In genomic region chr18:53639696-53640095, GRCh38 we compare ENCODE assay signal across 35 cellular contexts.
"Had no signal": no experiment of that assay in that cellular context is flagged by ENCODE, and none has a peak within 500 bp of the region (broad histone marks: within the 10 kb centered on the region; RNA-seq: fewer than 3 reads in every experiment).

No MANE protein-coding gene starts in this region.

- H3K4me1 ChIP-seq: adrenal gland, body of pancreas, foreskin keratinocyte, gastrocnemius medialis had no signal

- H3K4me3 ChIP-seq: adrenal gland, body of pancreas, coronary artery, dorsolateral prefrontal cortex, esophagus muscularis mucosa, gastrocnemius medialis had no signal

- H3K27me3 ChIP-seq: adrenal gland, body of pancreas, dorsolateral prefrontal cortex, esophagus muscularis mucosa, foreskin keratinocyte, gastrocnemius medialis had no signal

- H3K27me3 Mint-ChIP-seq: activated B cell treated with CpG ODN at 0.5 μM for 24 hours; activated CD4-positive, alpha-beta memory T cell treated with anti-CD3 and anti-CD28 coated beads for 36 hours; activated CD8-positive, alpha-beta memory T cell treated with anti-CD3 and anti-CD28 coated beads, Interleukin-2, amount 10 ng/mL, durations not matched to agents 7 days and 5 days; activated naive CD4-positive, alpha-beta T cell treated with anti-CD3 and anti-CD28 coated beads, Interleukin-2, amount 50 U/mL, for 24 hours; activated naive CD8-positive, alpha-beta T cell treated with anti-CD3 and anti-CD28 coated beads for 36 hours; activated naive CD8-positive, alpha-beta T cell treated with anti-CD3 and anti-CD28 coated beads, Interleukin-2, amount 50 U/mL, for 24 hours; central memory CD8-positive, alpha-beta T cell; dendritic cell treated with granulocyte-macrophage colony-stimulating factor and Interleukin-4, amounts not matched to agents 40 ng/mL and 50 ng/mL, for 4 days; T-helper 17 cell had no signal

- H3K4me3 Mint-ChIP-seq: activated B cell treated with CpG ODN at 0.5 μM for 24 hours; activated CD4-positive, alpha-beta memory T cell treated with anti-CD3 and anti-CD28 coated beads for 36 hours; activated CD8-positive, alpha-beta memory T cell treated with anti-CD3 and anti-CD28 coated beads, Interleukin-2, amount 10 ng/mL, durations not matched to agents 7 days and 5 days; activated CD8-positive, alpha-beta T cell treated with anti-CD3 and anti-CD28 coated beads, Interleukin-2, amount 10 ng/mL, durations not matched to agents 7 days and 5 days; activated naive CD4-positive, alpha-beta T cell treated with anti-CD3 and anti-CD28 coated beads for 36 hours; activated naive CD4-positive, alpha-beta T cell treated with anti-CD3 and anti-CD28 coated beads, Interleukin-2, amount 50 U/mL, for 24 hours; activated naive CD8-positive, alpha-beta T cell treated with anti-CD3 and anti-CD28 coated beads for 36 hours; activated naive CD8-positive, alpha-beta T cell treated with anti-CD3 and anti-CD28 coated beads, Interleukin-2, amount 50 U/mL, for 24 hours; activated T-helper 1 cell treated with anti-CD3 and anti-CD28 coated beads, Interleukin-12 subunit alpha, Interleukin-12 subunit beta, Interleukin-2, Interleukin-4 antibody, amounts not matched to agents 30 ng/mL and 10 ng/mL and 1 ng/mL, durations not matched to agents 14 hours and 24 hours and 36 hours; central memory CD8-positive, alpha-beta T cell; dendritic cell treated with granulocyte-macrophage colony-stimulating factor and Interleukin-4, amounts not matched to agents 40 ng/mL and 50 ng/mL, for 4 days; T-helper 17 cell; T-helper 2 cell treated with Interferon-gamma antibody and Interleukin-4, amounts not matched to agents 5 μg/mL and 100 μg/mL, for 36 hours had no signal

- H3K9me3 ChIP-seq: adrenal gland, body of pancreas, esophagus muscularis mucosa, gastrocnemius medialis had no signal

- H3K4me1 Mint-ChIP-seq: activated B cell treated with CpG ODN at 0.5 μM for 24 hours; activated CD8-positive, alpha-beta memory T cell treated with anti-CD3 and anti-CD28 coated beads, Interleukin-2, amount 10 ng/mL, durations not matched to agents 7 days and 5 days; activated naive CD4-positive, alpha-beta T cell treated with anti-CD3 and anti-CD28 coated beads, Interleukin-2, amount 50 U/mL, for 24 hours; activated naive CD8-positive, alpha-beta T cell treated with anti-CD3 and anti-CD28 coated beads for 36 hours; activated naive CD8-positive, alpha-beta T cell treated with anti-CD3 and anti-CD28 coated beads, Interleukin-2, amount 50 U/mL, for 24 hours; central memory CD8-positive, alpha-beta T cell; T-helper 17 cell had no signal

- H3K27ac ChIP-seq: adrenal gland, body of pancreas, coronary artery, dorsolateral prefrontal cortex, esophagus muscularis mucosa, foreskin keratinocyte, gastrocnemius medialis, WERI-Rb-1 had no signal

- DNase-seq: activated B cell treated with CpG ODN at 0.5 μM for 24 hours; activated CD4-positive, alpha-beta memory T cell treated with anti-CD3 and anti-CD28 coated beads for 36 hours; activated CD4-positive, alpha-beta T cell treated with anti-CD3 and anti-CD28 coated beads for 48 hours; activated CD8-positive, alpha-beta memory T cell treated with anti-CD3 and anti-CD28 coated beads, Interleukin-2, amount 10 ng/mL, durations not matched to agents 7 days and 5 days; activated CD8-positive, alpha-beta memory T cell treated with anti-CD3 and anti-CD28 coated beads, Interleukin-2, amount 50 U/mL, for 4 hours; activated CD8-positive, alpha-beta T cell treated with anti-CD3 and anti-CD28 coated beads, Interleukin-2, amount 10 ng/mL, durations not matched to agents 7 days and 5 days; activated effector memory CD4-positive, alpha-beta T cell treated with anti-CD3 and anti-CD28 coated beads, Interleukin-2, amount 50 U/mL, for 16 hours; activated naive CD4-positive, alpha-beta T cell treated with anti-CD3 and anti-CD28 coated beads for 36 hours; activated naive CD8-positive, alpha-beta T cell treated with anti-CD3 and anti-CD28 coated beads for 36 hours; activated naive CD8-positive, alpha-beta T cell treated with anti-CD3 and anti-CD28 coated beads, Interleukin-2, amount 50 U/mL, for 24 hours; activated T-cell treated with anti-CD3 and anti-CD28 coated beads, Interleukin-2, amount 50 U/mL, for 1 hour; activated T-cell treated with anti-CD3 and anti-CD28 coated beads, Interleukin-2, amount 50 U/mL, for 48 hours; amygdala; aorta; body of pancreas; dorsolateral prefrontal cortex; effector memory CD4-positive, alpha-beta T cell; erythroblast; foreskin keratinocyte; gastrocnemius medialis; glutamatergic neuron; T-helper 1 cell; T-helper 17 cell; T1000; WERI-Rb-1 had no signal

- H3K36me3 ChIP-seq: adrenal gland, esophagus muscularis mucosa, gastrocnemius medialis, WERI-Rb-1 had no signal

- ATAC-seq: activated CD4-positive, CD25-positive, alpha-beta regulatory T cell treated with anti-CD3 and anti-CD28 coated beads, Interleukin-2, amount 50 U/mL, for 24 hours; activated CD8-positive, alpha-beta memory T cell treated with anti-CD3 and anti-CD28 coated beads, Interleukin-2, amount 10 ng/mL, durations not matched to agents 7 days and 5 days; activated CD8-positive, alpha-beta T cell treated with anti-CD3 and anti-CD28 coated beads, Interleukin-2, amount 10 ng/mL, durations not matched to agents 7 days and 5 days; activated naive CD8-positive, alpha-beta T cell treated with anti-CD3 and anti-CD28 coated beads, Interleukin-2, amount 50 U/mL, for 24 hours; body of pancreas; foreskin keratinocyte; gastrocnemius medialis; T-helper 17 cell had no signal

- H3K27ac Mint-ChIP-seq: activated B cell treated with CpG ODN at 0.5 μM for 24 hours; activated CD4-positive, alpha-beta memory T cell treated with anti-CD3 and anti-CD28 coated beads for 36 hours; activated CD8-positive, alpha-beta memory T cell treated with anti-CD3 and anti-CD28 coated beads, Interleukin-2, amount 10 ng/mL, durations not matched to agents 7 days and 5 days; activated CD8-positive, alpha-beta T cell treated with anti-CD3 and anti-CD28 coated beads, Interleukin-2, amount 10 ng/mL, durations not matched to agents 7 days and 5 days; activated naive CD4-positive, alpha-beta T cell treated with anti-CD3 and anti-CD28 coated beads for 36 hours; activated naive CD4-positive, alpha-beta T cell treated with anti-CD3 and anti-CD28 coated beads, Interleukin-2, amount 50 U/mL, for 24 hours; activated naive CD8-positive, alpha-beta T cell treated with anti-CD3 and anti-CD28 coated beads for 36 hours; activated naive CD8-positive, alpha-beta T cell treated with anti-CD3 and anti-CD28 coated beads, Interleukin-2, amount 50 U/mL, for 24 hours; activated T-helper 1 cell treated with anti-CD3 and anti-CD28 coated beads, Interleukin-12 subunit alpha, Interleukin-12 subunit beta, Interleukin-2, Interleukin-4 antibody, amounts not matched to agents 30 ng/mL and 10 ng/mL and 1 ng/mL, durations not matched to agents 14 hours and 24 hours and 36 hours; activated T-helper 2 cell treated with anti-CD3 and anti-CD28 coated beads, Interferon-gamma antibody, Interleukin-2, Interleukin-4, amounts not matched to agents 10 μg/mL and 5 μg/mL and 100 μg/mL, durations not matched to agents 14 hours and 24 hours and 36 hours; dendritic cell treated with granulocyte-macrophage colony-stimulating factor and Interleukin-4, amounts not matched to agents 40 ng/mL and 50 ng/mL, for 4 days; T-helper 17 cell; T-helper 2 cell treated with Interferon-gamma antibody and Interleukin-4, amounts not matched to agents 5 μg/mL and 100 μg/mL, for 36 hours had no signal

- H3K36me3 Mint-ChIP-seq: activated CD4-positive, alpha-beta memory T cell treated with anti-CD3 and anti-CD28 coated beads for 36 hours; activated CD8-positive, alpha-beta memory T cell treated with anti-CD3 and anti-CD28 coated beads, Interleukin-2, amount 10 ng/mL, durations not matched to agents 7 days and 5 days; activated naive CD4-positive, alpha-beta T cell treated with anti-CD3 and anti-CD28 coated beads, Interleukin-2, amount 50 U/mL, for 24 hours; activated naive CD8-positive, alpha-beta T cell treated with anti-CD3 and anti-CD28 coated beads for 36 hours had no signal
